8 cellular contexts compared by ENCODE assay signal in genomic region chr6:291697-292505, GRCh38. TPM values are rescaled to one million over a fixed set of nuclear protein-coding genes. Genes with fewer than 3 reads are reported as not detected.
DNase-seq lines count a peak whose midpoint lies in the region; ATAC-seq, FAIRE-seq and TF ChIP-seq lines count a peak whose summit lies in the region.

A gene with protein sequence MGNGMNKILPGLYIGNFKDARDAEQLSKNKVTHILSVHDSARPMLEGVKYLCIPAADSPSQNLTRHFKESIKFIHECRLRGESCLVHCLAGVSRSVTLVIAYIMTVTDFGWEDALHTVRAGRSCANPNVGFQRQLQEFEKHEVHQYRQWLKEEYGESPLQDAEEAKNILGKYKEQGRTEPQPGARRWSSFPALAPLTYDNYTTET (plus strand): TSS chr6:292487. CDS start chr6:292540, 53 bp downstream.

- TF ChIP-seq CTCF in cardiac fibroblast (IDR thresholded peaks at IDR 0.05; ENCODE audit: low read depth, low read length) (no peak), kidney (IDR thresholded peaks at IDR 0.05; ENCODE audit: borderline replicate concordance, extremely low read depth, insufficient read depth) (no peak)

- H3K27ac ChIP-seq in kidney (ENCODE audit: low read depth in 2 of 2, low read length in 2 of 2) = peak within 1 kb of the TSS; percentile 96 to 98

- H3K9ac ChIP-seq in kidney (ENCODE audit: low read length in 2 of 2) = peak within 1 kb of the TSS; percentile 83 to 96

- FAIRE-seq in kidney (lab: Jason Lieb, UNC) = no peak

- peaks cover 5 to 10% of the 10 kb centered on the region in 2 donors for H3K4me1 ChIP-seq in kidney (ENCODE audit: control insufficient read depth in 1 of 2, insufficient read depth in 1 of 2, low read depth in 1 of 2, low read length in 2 of 2)

- peak; percentile 83 to 95 for DNase-seq in cardiac fibroblast (ENCODE audit: low read depth in 2 of 2)
- peak; percentile 98 for DNase-seq in kidney
- DNase-seq in stimulated activated CD4-positive, alpha-beta T cell treated with anti-CD3 and anti-CD28 coated beads, Interleukin-1b, Interleukin-23, amount 100 ng/mL, for 1 hour (ENCODE audit: low read depth in 2 of 2) = peak; percentile 36 to 59
- DNase-seq in NOMO-1 treated with dmso at 0.1 percent for 144 hours (lab: John Stamatoyannopoulos, UW; ENCODE audit: unreplicated experiment) = no peak
- DNase-seq in OCI-M1 (lab: John Stamatoyannopoulos, UW) = no peak

- H3K36me3 ChIP-seq in kidney (ENCODE audit: control insufficient read depth in 1 of 2, insufficient read depth in 2 of 2, low read length in 2 of 2) = no peaks in the 10 kb centered on the region

- no peaks in the 10 kb centered on the region for H3K9me3 ChIP-seq in kidney (ENCODE audit: control insufficient read depth in 1 of 2, low read length in 2 of 2)

- intact Hi-C loops in T-helper 2 cell treated with Interferon-gamma antibody and Interleukin-4, amounts not matched to agents 100 ng/mL and 5 ng/mL, for 36 hours (cut with micrococcal nuclease) = loop anchor here (1.0 to 5.0 kb wide), 10 partner anchors 31 to 418 kb away; partner anchors contain the start of gene IRF4
- intact Hi-C loops in kidney (cut with DNase I) = no loop called here

- H3K4me3 ChIP-seq in cardiac fibroblast (replicated peaks in 1 of 2; ENCODE audit: low read depth in 2 of 2, low read length in 2 of 2) = peak within 1 kb of the TSS; percentile 72 to 81
- H3K4me3 ChIP-seq in kidney (ENCODE audit: low read length in 2 of 2) = peak within 1 kb of the TSS; percentile 86 to 88

- ATAC-seq in GM18907 (IDR thresholded peaks at IDR 0.05; ENCODE audit: unreplicated experiment) = peak; percentile 48
- peak; percentile 32 for ATAC-seq in HG03108 (IDR thresholded peaks at IDR 0.05; ENCODE audit: unreplicated experiment)

RNA-seq across cellular contexts. Expression of the gene that starts here (rescaled TPM):
- total RNA-seq in T-helper 2 cell treated with Interferon-gamma antibody and Interleukin-4, amounts not matched to agents 100 ng/mL and 5 ng/mL, for 36 hours = 26.1 and 26.8 TPM in 2 replicates
- 60.7 TPM for total RNA-seq in kidney
- polyA plus RNA-seq in kidney (ENCODE audit: insufficient read depth, low read depth, low replicate concordance) = 24.0 TPM

Comparison
In these comparisons a context has a peak if more than half of its experiments do, and no peak if none do; other contexts are left out.
1. DNase-seq: peak in cardiac fibroblast (2 of 2), kidney (single experiment) and stimulated activated CD4-positive, alpha-beta T cell treated with anti-CD3 and anti-CD28 coated beads, Interleukin-1b, Interleukin-23, amount 100 ng/mL, for 1 hour (2 of 2); none in NOMO-1 treated with dmso at 0.1 percent for 144 hours (single experiment) and OCI-M1 (single experiment).